ENCODE assay signal across 1 cellular context in genomic region chr5:94243612-94244011, GRCh38.
TF ChIP-seq lines count a peak whose summit lies in the region.

No MANE protein-coding gene starts in this region.

TF ChIP-seq in WTC11, 78 proteins besides CTCF, POLR2A, EP300 and RAD21 (continued from another document):
- TF ChIP-seq CDX4 (CRISPR knock-in tag; IDR thresholded peaks at IDR 0.05; ENCODE audit: borderline replicate concordance) (no peak), ZNF396 (CRISPR knock-in tag; IDR thresholded peaks at IDR 0.05; ENCODE audit: borderline replicate concordance) (no peak), ZBTB43 (CRISPR knock-in tag; IDR thresholded peaks at IDR 0.05) (no peak), RELA (CRISPR knock-in tag; IDR thresholded peaks at IDR 0.05; ENCODE audit: borderline replicate concordance) (no peak), IRF2 (CRISPR knock-in tag; IDR thresholded peaks at IDR 0.05; ENCODE audit: borderline replicate concordance, low read depth) (no peak), ZNF121 (CRISPR knock-in tag; IDR thresholded peaks at IDR 0.05) (no peak), MXD4 (CRISPR knock-in tag; IDR thresholded peaks at IDR 0.05; ENCODE audit: borderline replicate concordance) (no peak), PREB (CRISPR knock-in tag; IDR thresholded peaks at IDR 0.05; ENCODE audit: borderline replicate concordance) (no peak), HMGA2 (CRISPR knock-in tag; IDR thresholded peaks at IDR 0.05) (no peak), CBFB (CRISPR knock-in tag; IDR thresholded peaks at IDR 0.05; ENCODE audit: low read depth) (no peak)
